In the genomic region with DNA sequence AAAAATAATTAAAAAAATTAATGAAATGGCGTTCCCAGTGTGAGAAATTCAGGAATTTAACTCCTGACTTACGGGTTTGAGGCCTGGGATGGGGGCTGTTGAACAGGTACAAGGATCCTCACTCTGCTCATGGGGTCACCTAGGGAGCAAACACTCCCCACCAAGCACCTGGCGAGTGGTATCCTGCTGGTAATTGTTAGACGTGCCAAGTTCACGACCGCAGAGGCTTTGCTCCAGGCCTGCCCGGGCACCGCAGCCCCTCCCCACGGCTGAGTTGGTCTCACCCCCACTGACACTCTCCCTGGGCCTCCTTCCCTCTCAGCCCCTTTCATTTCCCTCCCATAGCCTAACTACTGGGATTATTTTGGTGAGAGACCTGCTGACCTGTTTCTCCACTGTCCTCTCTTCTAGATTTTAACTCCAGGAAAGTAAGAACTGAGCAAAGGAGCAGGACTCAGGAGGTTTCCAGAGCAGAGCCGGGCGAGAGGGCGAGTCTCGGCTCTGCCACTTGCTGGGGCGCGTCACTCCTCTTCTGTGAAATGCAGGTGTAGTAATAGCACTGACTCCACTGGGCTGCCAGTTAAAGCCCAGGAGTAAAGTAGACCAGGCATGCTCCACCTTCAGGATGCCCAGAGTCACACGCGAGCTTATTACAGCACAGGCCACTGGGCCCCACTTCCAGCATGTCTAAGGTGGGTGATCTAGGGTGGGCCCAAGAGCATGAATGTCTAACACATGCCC, we compare ENCODE assay signal across 1 cellular context.
A peak's percentile ranks its signal among the peaks of the same experiment; 100 is the strongest.
TF ChIP-seq lines count a peak whose summit lies in the region.

No MANE protein-coding gene starts in this region.

TF ChIP-seq in GM12878, 131 proteins besides CTCF, POLR2A, EP300 and RAD21:
- TF ChIP-seq NFXL1 (IDR thresholded peaks at IDR 0.05; ENCODE audit: borderline replicate concordance), result peak; percentile 39; the same call in 1 of the 2 replicates
- no peak for TF ChIP-seq RAD51 (IDR thresholded peaks at IDR 0.05)
